1 cellular context compared by ENCODE assay signal in the genomic region with DNA sequence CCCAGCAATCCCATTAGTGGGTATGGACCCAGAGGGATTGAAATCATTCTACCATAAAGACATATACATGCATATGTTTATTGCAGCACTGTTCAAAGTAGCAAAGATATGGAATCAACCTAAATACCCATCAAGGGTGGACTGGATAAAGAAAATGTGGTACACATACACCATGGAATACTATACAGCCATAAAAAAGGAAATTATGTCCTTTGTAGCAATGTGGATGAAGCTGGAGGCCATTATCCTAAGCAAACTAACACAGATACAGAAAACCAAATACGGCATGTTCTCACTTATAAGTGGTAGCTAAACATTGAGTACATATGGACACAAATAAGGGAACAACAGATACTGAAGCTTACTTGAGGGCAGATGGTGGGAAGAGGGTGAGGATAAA.
TF ChIP-seq lines count a peak whose summit lies in the region.

No MANE protein-coding gene starts in this region.

TF ChIP-seq in HCT116, 20 proteins besides CTCF, POLR2A, EP300 and RAD21 (continued from another document):
- TF ChIP-seq, protein P1, sequence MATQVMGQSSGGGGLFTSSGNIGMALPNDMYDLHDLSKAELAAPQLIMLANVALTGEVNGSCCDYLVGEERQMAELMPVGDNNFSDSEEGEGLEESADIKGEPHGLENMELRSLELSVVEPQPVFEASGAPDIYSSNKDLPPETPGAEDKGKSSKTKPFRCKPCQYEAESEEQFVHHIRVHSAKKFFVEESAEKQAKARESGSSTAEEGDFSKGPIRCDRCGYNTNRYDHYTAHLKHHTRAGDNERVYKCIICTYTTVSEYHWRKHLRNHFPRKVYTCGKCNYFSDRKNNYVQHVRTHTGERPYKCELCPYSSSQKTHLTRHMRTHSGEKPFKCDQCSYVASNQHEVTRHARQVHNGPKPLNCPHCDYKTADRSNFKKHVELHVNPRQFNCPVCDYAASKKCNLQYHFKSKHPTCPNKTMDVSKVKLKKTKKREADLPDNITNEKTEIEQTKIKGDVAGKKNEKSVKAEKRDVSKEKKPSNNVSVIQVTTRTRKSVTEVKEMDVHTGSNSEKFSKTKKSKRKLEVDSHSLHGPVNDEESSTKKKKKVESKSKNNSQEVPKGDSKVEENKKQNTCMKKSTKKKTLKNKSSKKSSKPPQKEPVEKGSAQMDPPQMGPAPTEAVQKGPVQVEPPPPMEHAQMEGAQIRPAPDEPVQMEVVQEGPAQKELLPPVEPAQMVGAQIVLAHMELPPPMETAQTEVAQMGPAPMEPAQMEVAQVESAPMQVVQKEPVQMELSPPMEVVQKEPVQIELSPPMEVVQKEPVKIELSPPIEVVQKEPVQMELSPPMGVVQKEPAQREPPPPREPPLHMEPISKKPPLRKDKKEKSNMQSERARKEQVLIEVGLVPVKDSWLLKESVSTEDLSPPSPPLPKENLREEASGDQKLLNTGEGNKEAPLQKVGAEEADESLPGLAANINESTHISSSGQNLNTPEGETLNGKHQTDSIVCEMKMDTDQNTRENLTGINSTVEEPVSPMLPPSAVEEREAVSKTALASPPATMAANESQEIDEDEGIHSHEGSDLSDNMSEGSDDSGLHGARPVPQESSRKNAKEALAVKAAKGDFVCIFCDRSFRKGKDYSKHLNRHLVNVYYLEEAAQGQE (IDR thresholded peaks at IDR 0.05; ENCODE audit: low read depth): no peak
- no peak for TF ChIP-seq EZH2phosphoT487 (IDR thresholded peaks at IDR 0.05; ENCODE audit: borderline replicate concordance)
- TF ChIP-seq CBX3 (IDR thresholded peaks at IDR 0.05; ENCODE audit: low read depth): 0 out of 2 replicates have a peak, but pooled peaks have one; percentile 11
- no peak for TF ChIP-seq SRF (IDR thresholded peaks at IDR 0.05; ENCODE audit: low read depth)
- TF ChIP-seq, protein P2, sequence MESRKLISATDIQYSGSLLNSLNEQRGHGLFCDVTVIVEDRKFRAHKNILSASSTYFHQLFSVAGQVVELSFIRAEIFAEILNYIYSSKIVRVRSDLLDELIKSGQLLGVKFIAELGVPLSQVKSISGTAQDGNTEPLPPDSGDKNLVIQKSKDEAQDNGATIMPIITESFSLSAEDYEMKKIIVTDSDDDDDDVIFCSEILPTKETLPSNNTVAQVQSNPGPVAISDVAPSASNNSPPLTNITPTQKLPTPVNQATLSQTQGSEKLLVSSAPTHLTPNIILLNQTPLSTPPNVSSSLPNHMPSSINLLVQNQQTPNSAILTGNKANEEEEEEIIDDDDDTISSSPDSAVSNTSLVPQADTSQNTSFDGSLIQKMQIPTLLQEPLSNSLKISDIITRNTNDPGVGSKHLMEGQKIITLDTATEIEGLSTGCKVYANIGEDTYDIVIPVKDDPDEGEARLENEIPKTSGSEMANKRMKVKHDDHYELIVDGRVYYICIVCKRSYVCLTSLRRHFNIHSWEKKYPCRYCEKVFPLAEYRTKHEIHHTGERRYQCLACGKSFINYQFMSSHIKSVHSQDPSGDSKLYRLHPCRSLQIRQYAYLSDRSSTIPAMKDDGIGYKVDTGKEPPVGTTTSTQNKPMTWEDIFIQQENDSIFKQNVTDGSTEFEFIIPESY (IDR thresholded peaks at IDR 0.05; ENCODE audit: extremely low read depth, insufficient replicate concordance, low read length): no peak
- no peak for TF ChIP-seq EGR1 (IDR thresholded peaks at IDR 0.05; ENCODE audit: low read depth)
- no peak for TF ChIP-seq TCF7L2 (IDR thresholded peaks at IDR 0.05; ENCODE audit: borderline replicate concordance, extremely low read depth, insufficient read depth, insufficient read length)
- 0 out of 2 replicates have a peak, but pooled peaks have one; percentile 11 for TF ChIP-seq JUND (IDR thresholded peaks at IDR 0.05)
- TF ChIP-seq SIN3A (IDR thresholded peaks at IDR 0.05; ENCODE audit: low read depth): no peak
TF ChIP-seq in HCT116: peak in this region for 2.
